19 cellular contexts compared by ENCODE assay signal in genomic region chr2:86785456-86785855, GRCh38. TPM values are rescaled to one million over a fixed set of nuclear protein-coding genes. Genes with fewer than 3 reads are reported as not detected.
DNase-seq lines count a peak whose midpoint lies in the region; ATAC-seq and TF ChIP-seq lines count a peak whose summit lies in the region.
"Had no signal": no experiment of that assay in that cellular context is flagged by ENCODE, and none has a peak within 500 bp of the region (broad histone marks: within the 10 kb centered on the region; RNA-seq: fewer than 3 reads in every experiment).

No MANE protein-coding gene starts in this region.

- peaks cover 71% of the 10 kb centered on the region for H3K36me3 Mint-ChIP-seq in activated CD8-positive, alpha-beta T cell treated with anti-CD3 and anti-CD28 coated beads, Interleukin-2, amount 10 ng/mL, durations not matched to agents 7 days and 5 days (ENCODE audit: low read depth)
- peaks cover 41% of the 10 kb centered on the region for H3K36me3 Mint-ChIP-seq in activated T-cell treated with anti-CD3 and anti-CD28 coated beads, Interleukin-2, amount 50 U/mL, for 24 hours (ENCODE audit: low read depth)
- H3K36me3 Mint-ChIP-seq: stimulated activated memory B cell treated with anti-CD40 and anti-IgM and Interleukin-4, amounts not matched to agents 10 μg/mL and 1 μg/mL and 100 μg/mL, for 72 hours had no signal

- H3K27ac Mint-ChIP-seq in activated CD8-positive, alpha-beta T cell treated with anti-CD3 and anti-CD28 coated beads, Interleukin-2, amount 10 ng/mL, durations not matched to agents 7 days and 5 days = peak overlapping the region; percentile 99
- peak overlapping the region; percentile 92 for H3K27ac Mint-ChIP-seq in activated T-cell treated with anti-CD3 and anti-CD28 coated beads, Interleukin-2, amount 50 U/mL, for 24 hours
- H3K27ac Mint-ChIP-seq: stimulated activated memory B cell treated with anti-CD40 and anti-IgM and Interleukin-4, amounts not matched to agents 10 μg/mL and 1 μg/mL and 100 μg/mL, for 72 hours had no signal

- no peaks in the 10 kb centered on the region for H3K9me3 ChIP-seq in mucosa of descending colon
- H3K9me3 ChIP-seq: tibial nerve had no signal

- H3K4me3 ChIP-seq in mucosa of descending colon (no peak overlapping the region), H7 (ENCODE audit: insufficient read depth, low read depth, low read length) (no peak overlapping the region)
- H3K4me3 ChIP-seq: tibial nerve had no signal

- intact Hi-C loops in mucosa of descending colon (cut with DNase I, micrococcal nuclease) = no loop called here

- peak; percentile 95 for DNase-seq in activated CD8-positive, alpha-beta T cell treated with anti-CD3 and anti-CD28 coated beads, Interleukin-2, amount 10 ng/mL, durations not matched to agents 7 days and 5 days
- peak; percentile 65 for DNase-seq in activated T-cell treated with anti-CD3 and anti-CD28 coated beads, Interleukin-2, amount 50 U/mL, for 24 hours
- DNase-seq in mucosa of descending colon (no peak), H7 (no peak), NCI-H748 (lab: John Stamatoyannopoulos, UW; ENCODE audit: unreplicated experiment) (no peak)
- DNase-seq in stimulated activated CD8-positive, alpha-beta memory T cell treated with anti-CD3 and anti-CD28 coated beads, Interleukin-7, amount 100 ng/mL, for 4 hours (ENCODE audit: low read depth in 2 of 2) = peak; percentile 75 to 80
- DNase-seq: activated CD4-positive, alpha-beta T cell treated with anti-CD3 and anti-CD28 coated beads, Interleukin-2, amount 10 ng/mL, durations not matched to agents 24 days and 14 days; activated effector memory CD4-positive, alpha-beta T cell treated with anti-CD3 and anti-CD28 coated beads, Interleukin-2, amount 50 U/mL, for 16 hours; anterior cingulate cortex; caudate nucleus; EL; NCI-H2029; NCI-H446 treated with DMSO at 0.1 percent for 48 hours; stimulated activated CD4-positive, alpha-beta T cell treated with anti-CD3 and anti-CD28 coated beads, Interleukin-4, amount 100 ng/mL, for 1 hour had no signal

- peaks cover 63% of the 10 kb centered on the region for H3K4me1 Mint-ChIP-seq in activated CD8-positive, alpha-beta T cell treated with anti-CD3 and anti-CD28 coated beads, Interleukin-2, amount 10 ng/mL, durations not matched to agents 7 days and 5 days (ENCODE audit: low read depth)
- peaks cover 55% of the 10 kb centered on the region for H3K4me1 Mint-ChIP-seq in activated T-cell treated with anti-CD3 and anti-CD28 coated beads, Interleukin-2, amount 50 U/mL, for 24 hours (ENCODE audit: low read depth)
- H3K4me1 Mint-ChIP-seq: neural crest cell had no signal

- no peaks in the 10 kb centered on the region for H3K9me3 Mint-ChIP-seq in activated CD8-positive, alpha-beta T cell treated with anti-CD3 and anti-CD28 coated beads, Interleukin-2, amount 10 ng/mL, durations not matched to agents 7 days and 5 days (ENCODE audit: insufficient read depth)
- H3K9me3 Mint-ChIP-seq in activated T-cell treated with anti-CD3 and anti-CD28 coated beads, Interleukin-2, amount 50 U/mL, for 24 hours = no peaks in the 10 kb centered on the region
- H3K9me3 Mint-ChIP-seq: activated CD4-positive, alpha-beta T cell treated with anti-CD3 and anti-CD28 coated beads, Interleukin-2, amount 10 ng/mL, durations not matched to agents 24 days and 14 days; neural crest cell; stimulated activated memory B cell treated with anti-CD40 and anti-IgM and Interleukin-4, amounts not matched to agents 10 μg/mL and 1 μg/mL and 100 μg/mL, for 72 hours had no signal

- H3K27me3 Mint-ChIP-seq in activated CD8-positive, alpha-beta T cell treated with anti-CD3 and anti-CD28 coated beads, Interleukin-2, amount 10 ng/mL, durations not matched to agents 7 days and 5 days (ENCODE audit: low read depth) = no peaks in the 10 kb centered on the region
- peaks cover 24% of the 10 kb centered on the region for H3K27me3 Mint-ChIP-seq in activated T-cell treated with anti-CD3 and anti-CD28 coated beads, Interleukin-2, amount 50 U/mL, for 24 hours

- H3K36me3 ChIP-seq in mucosa of descending colon (ENCODE audit: low read depth) = no peaks in the 10 kb centered on the region
- no peaks in the 10 kb centered on the region for H3K36me3 ChIP-seq in H7 (replicated peaks; ENCODE audit: control insufficient read depth, insufficient read depth, low read length)
- H3K36me3 ChIP-seq: tibial nerve had no signal

- CTCF ChIA-PET in activated CD8-positive, alpha-beta T cell treated with anti-CD3 and anti-CD28 coated beads, Interleukin-2, amount 10 ng/mL, durations not matched to agents 7 days and 5 days (lab: Charles Lee) = interaction anchor here (0.9 to 19.7 kb wide), 7 partner anchors 10 to 40 kb away, joined by 3 to 243 read pairs (median 11); no protein-coding TSS in a partner anchor

- no peak for TF ChIP-seq CTCF in mucosa of descending colon (IDR thresholded peaks at IDR 0.05)

- POLR2A ChIA-PET in activated CD8-positive, alpha-beta T cell treated with anti-CD3 and anti-CD28 coated beads, Interleukin-2, amount 10 ng/mL, durations not matched to agents 7 days and 5 days (lab: Charles Lee) = interaction anchor here (0.6 to 7.9 kb wide), 10 partner anchors 9 to 162 kb away, joined by 3 to 164 read pairs (median 4); partner anchors contain the start of gene RNF103

- peaks cover 28% of the 10 kb centered on the region for H3K27me3 ChIP-seq in H7 (ENCODE audit: control insufficient read depth, insufficient read depth, low read length)

- H3K4me3 Mint-ChIP-seq in activated CD8-positive, alpha-beta T cell treated with anti-CD3 and anti-CD28 coated beads, Interleukin-2, amount 10 ng/mL, durations not matched to agents 7 days and 5 days = peak overlapping the region; percentile 95
- peak overlapping the region; percentile 86 for H3K4me3 Mint-ChIP-seq in activated T-cell treated with anti-CD3 and anti-CD28 coated beads, Interleukin-2, amount 50 U/mL, for 24 hours
- H3K4me3 Mint-ChIP-seq: activated CD4-positive, alpha-beta T cell treated with anti-CD3 and anti-CD28 coated beads, Interleukin-2, amount 10 ng/mL, durations not matched to agents 24 days and 14 days; neural crest cell; stimulated activated memory B cell treated with anti-CD40 and anti-IgM and Interleukin-4, amounts not matched to agents 10 μg/mL and 1 μg/mL and 100 μg/mL, for 72 hours had no signal

- peaks cover 15% of the 10 kb centered on the region for H3K4me1 ChIP-seq in mucosa of descending colon (ENCODE audit: low read depth)

- peak; percentile 75 for ATAC-seq in activated CD8-positive, alpha-beta T cell treated with anti-CD3 and anti-CD28 coated beads, Interleukin-2, amount 10 ng/mL, durations not matched to agents 7 days and 5 days
- ATAC-seq in mucosa of descending colon (peak; percentile 39), HG03139 (IDR thresholded peaks at IDR 0.05; ENCODE audit: unreplicated experiment) (no peak)
- ATAC-seq: stimulated activated memory B cell treated with anti-CD40 and anti-IgM and Interleukin-4, amounts not matched to agents 10 μg/mL and 1 μg/mL and 100 μg/mL, for 72 hours had no signal

RNA-seq across cellular contexts. Expression of gene CD8A, which starts 5.3 kb away (rescaled TPM):
- 100 to 1,000 TPM; 667 to 675 TPM for total RNA-seq in activated CD8-positive, alpha-beta T cell treated with anti-CD3 and anti-CD28 coated beads, Interleukin-2, amount 10 ng/mL, durations not matched to agents 7 days and 5 days
- 1 to 10 TPM; 4.1 to 9.1 (median 9.1) TPM for total RNA-seq in mucosa of descending colon
- total RNA-seq in H7 (2014; rRNA removed; shearing (Covaris generic)) = not detected in 2 replicates
- total RNA-seq: glomerular endothelial cell had no signal

Comparison
In these comparisons a context has a peak if more than half of its experiments do, and no peak if none do; other contexts are left out.
1. DNase-seq: peak in activated CD8-positive, alpha-beta T cell treated with anti-CD3 and anti-CD28 coated beads, Interleukin-2, amount 10 ng/mL, durations not matched to agents 7 days and 5 days (single experiment), activated T-cell treated with anti-CD3 and anti-CD28 coated beads, Interleukin-2, amount 50 U/mL, for 24 hours (single experiment) and stimulated activated CD8-positive, alpha-beta memory T cell treated with anti-CD3 and anti-CD28 coated beads, Interleukin-7, amount 100 ng/mL, for 4 hours (2 of 2); none in mucosa of descending colon (0 of 3), H7 (single experiment) and NCI-H748 (single experiment).
2. RNA of gene CD8A, which starts 5.3 kb away (total RNA-seq): 667 to 675 TPM in activated CD8-positive, alpha-beta T cell treated with anti-CD3 and anti-CD28 coated beads, Interleukin-2, amount 10 ng/mL, durations not matched to agents 7 days and 5 days; 4.1 to 9.1 TPM in mucosa of descending colon and not detected in H7; every median in the first group is over 10 times any median in the second.